Comparison of ENCODE assay signal across 1 cellular context in genomic region chr18:62200121-62200914, GRCh38.
TF ChIP-seq lines count a peak whose summit lies in the region.

No MANE protein-coding gene starts in this region.

TF ChIP-seq in SK-N-SH, 30 proteins besides CTCF, POLR2A, EP300 and RAD21:
- no peak for TF ChIP-seq TEAD4 (IDR thresholded peaks at IDR 0.05; ENCODE audit: borderline replicate concordance, insufficient read depth)
TF ChIP-seq in SK-N-SH: peak in this region for 0.
